14 cellular contexts compared by ENCODE assay signal in genomic region chr14:32578181-32578580, GRCh38.
A peak's percentile ranks its signal among the peaks of the same experiment; 100 is the strongest.
DNase-seq lines count a peak whose midpoint lies in the region; ATAC-seq and TF ChIP-seq lines count a peak whose summit lies in the region.
"Had no signal": no experiment of that assay in that cellular context is flagged by ENCODE, and none has a peak within 500 bp of the region (broad histone marks: within the 10 kb centered on the region; RNA-seq: fewer than 3 reads in every experiment).

No MANE protein-coding gene starts in this region.

- intact Hi-C loops in ovary (cut with DNase I) (loop anchor here in 2 of 4 donors (10.0 kb wide), 1 partner anchor 1217 kb away; no protein-coding TSS in a partner anchor), head of caudate nucleus (cut with DNase I) (loop anchor here (10.0 kb wide), 2 partner anchors 247 to 357 kb away; partner anchors contain the start of gene NPAS3)

- no peak for TF ChIP-seq POLR2A in ovary (IDR thresholded peaks at IDR 0.05)

- DNase-seq in DMS153 (lab: John Stamatoyannopoulos, UW) (no peak), ovary (no peak), head of caudate nucleus (no peak)
- no peak for DNase-seq in effector memory CD8-positive, alpha-beta T cell
- DNase-seq: activated naive CD4-positive, alpha-beta T cell treated with anti-CD3 and anti-CD28 coated beads for 36 hours; AML-193; GOT3 had no signal

- H3K36me3 Mint-ChIP-seq in effector memory CD8-positive, alpha-beta T cell (ENCODE audit: insufficient read depth), result no peaks in the 10 kb centered on the region
- H3K36me3 Mint-ChIP-seq: memory B cell had no signal

- H3K9me3 Mint-ChIP-seq in effector memory CD8-positive, alpha-beta T cell, result no peaks in the 10 kb centered on the region
- H3K9me3 Mint-ChIP-seq: activated naive CD4-positive, alpha-beta T cell treated with anti-CD3 and anti-CD28 coated beads for 36 hours; memory B cell had no signal

- no peaks in the 10 kb centered on the region for H3K27me3 Mint-ChIP-seq in effector memory CD8-positive, alpha-beta T cell

- H3K27ac Mint-ChIP-seq in effector memory CD8-positive, alpha-beta T cell, result no peak overlapping the region
- H3K27ac Mint-ChIP-seq: activated naive CD4-positive, alpha-beta T cell treated with anti-CD3 and anti-CD28 coated beads for 36 hours; memory B cell had no signal

- H3K27ac ChIP-seq in ovary, result no peak overlapping the region
- H3K27ac ChIP-seq: SJSA1, VCaP had no signal

- no peak for TF ChIP-seq EP300 in ovary (IDR thresholded peaks at IDR 0.05)

- TF ChIP-seq CTCF in ovary (IDR thresholded peaks at IDR 0.05), result no peak

- 47 to 74% (median 58%) methylated on average over 1 of the region's 1 CpG for WGBS in ovary, 3 donors

- H3K4me1 Mint-ChIP-seq in effector memory CD8-positive, alpha-beta T cell (ENCODE audit: low read depth in 2 of 2), result no peaks in the 10 kb centered on the region

- H3K27me3 ChIP-seq in ovary, result no peaks in the 10 kb centered on the region
- H3K27me3 ChIP-seq: SJSA1 had no signal

- H3K36me3 ChIP-seq in ovary, result no peaks in the 10 kb centered on the region
- H3K36me3 ChIP-seq: SJSA1 had no signal

- no peaks in the 10 kb centered on the region for H3K9me3 ChIP-seq in ovary
- H3K9me3 ChIP-seq: SJSA1 had no signal

- no peak overlapping the region for H3K4me3 Mint-ChIP-seq in effector memory CD8-positive, alpha-beta T cell
- H3K4me3 Mint-ChIP-seq: activated naive CD4-positive, alpha-beta T cell treated with anti-CD3 and anti-CD28 coated beads for 36 hours; memory B cell had no signal

- H3K4me1 ChIP-seq in ovary (ENCODE audit: insufficient read depth), result no peaks in the 10 kb centered on the region
- H3K4me1 ChIP-seq: SJSA1 had no signal

- H3K4me3 ChIP-seq in ovary, result no peak overlapping the region
- H3K4me3 ChIP-seq: SJSA1 had no signal

- ATAC-seq in GM18517 (IDR thresholded peaks at IDR 0.05; ENCODE audit: unreplicated experiment), result peak; percentile 71
- peak; percentile 73 for ATAC-seq in GM21360 (IDR thresholded peaks at IDR 0.05; ENCODE audit: unreplicated experiment)
- ATAC-seq in HG02938 (IDR thresholded peaks at IDR 0.05; ENCODE audit: unreplicated experiment), result peak; percentile 84
- ATAC-seq in HG03558 (IDR thresholded peaks at IDR 0.05; ENCODE audit: extremely low read depth, unreplicated experiment), result peak; percentile 54
- no peak for ATAC-seq in effector memory CD8-positive, alpha-beta T cell (replicated peaks)
